In genomic region chr22:37199103-37199838, GRCh38 we compare ENCODE assay signal across 1 cellular context.
A peak's percentile ranks its signal among the peaks of the same experiment; 100 is the strongest.
TF ChIP-seq lines count a peak whose summit lies in the region.

No MANE protein-coding gene starts in this region.

TF ChIP-seq in WTC11, 78 proteins besides CTCF, POLR2A, EP300 and RAD21 (continued from another document and continues in another):
- TF ChIP-seq MAX (CRISPR knock-in tag; IDR thresholded peaks at IDR 0.05) (peak; percentile 94), ZNF416 (CRISPR knock-in tag; IDR thresholded peaks at IDR 0.05) (no peak), ZNF532 (CRISPR knock-in tag; IDR thresholded peaks at IDR 0.05; ENCODE audit: borderline replicate concordance) (no peak), RORB (CRISPR knock-in tag; IDR thresholded peaks at IDR 0.05) (no peak), NR3C1 (CRISPR knock-in tag; conservative IDR thresholded peaks at IDR 0.05; ENCODE audit: low read depth) (no peak; the same call in 1 of the 2 replicates), NFE2L1 (CRISPR knock-in tag; IDR thresholded peaks at IDR 0.05) (0 out of 2 replicates have a peak, but pooled peaks have one; percentile 41), ZNF281 (CRISPR knock-in tag; IDR thresholded peaks at IDR 0.05) (0 out of 2 replicates have a peak, but pooled peaks have one; percentile 6), HMGXB4 (CRISPR knock-in tag; IDR thresholded peaks at IDR 0.05) (peak; percentile 78), GABPB1 (CRISPR knock-in tag; IDR thresholded peaks at IDR 0.05) (peak; percentile 56; the same call in 1 of the 2 replicates), FOXK1 (CRISPR knock-in tag; IDR thresholded peaks at IDR 0.05) (peak; percentile 66; the same call in 1 of the 2 replicates), USF2 (CRISPR knock-in tag; IDR thresholded peaks at IDR 0.05) (peak; percentile 33; the same call in 1 of the 2 replicates), SP1 (CRISPR knock-in tag; conservative IDR thresholded peaks at IDR 0.05) (peak; percentile 67), MYBL2 (CRISPR knock-in tag; IDR thresholded peaks at IDR 0.05) (peak; percentile 74; the same call in 1 of the 2 replicates), KAT7 (CRISPR knock-in tag; IDR thresholded peaks at IDR 0.05; ENCODE audit: borderline replicate concordance) (0 out of 2 replicates have a peak, but pooled peaks have one; percentile 64), OVOL2 (CRISPR knock-in tag; IDR thresholded peaks at IDR 0.05; ENCODE audit: borderline replicate concordance) (no peak), ZBTB43 (CRISPR knock-in tag; IDR thresholded peaks at IDR 0.05) (peak; percentile 10; the same call in 1 of the 2 replicates), ELF4 (CRISPR knock-in tag; IDR thresholded peaks at IDR 0.05; ENCODE audit: low read depth) (no peak), TEAD1 (CRISPR knock-in tag; IDR thresholded peaks at IDR 0.05) (peak; percentile 69), USF1 (CRISPR knock-in tag; IDR thresholded peaks at IDR 0.05) (peak; percentile 53; the same call in 1 of the 2 replicates), ETV6 (CRISPR knock-in tag; IDR thresholded peaks at IDR 0.05) (peak; percentile 58; the same call in 1 of the 2 replicates), FOXJ3 (CRISPR knock-in tag; IDR thresholded peaks at IDR 0.05; ENCODE audit: borderline replicate concordance) (no peak), ZNF232 (CRISPR knock-in tag; IDR thresholded peaks at IDR 0.05) (peak; percentile 18; the same call in 1 of the 2 replicates), ZNF219 (CRISPR knock-in tag; IDR thresholded peaks at IDR 0.05; ENCODE audit: borderline replicate concordance) (no peak), E2F4 (CRISPR knock-in tag; IDR thresholded peaks at IDR 0.05; ENCODE audit: borderline replicate concordance, low read depth) (no peak), ATF6 (CRISPR knock-in tag; IDR thresholded peaks at IDR 0.05) (no peak), ZNF423 (CRISPR knock-in tag; IDR thresholded peaks at IDR 0.05) (no peak), ARID4B (CRISPR knock-in tag; IDR thresholded peaks at IDR 0.05; ENCODE audit: borderline replicate concordance) (0 out of 2 replicates have a peak, but pooled peaks have one; percentile 18), ATF2 (CRISPR knock-in tag; IDR thresholded peaks at IDR 0.05; ENCODE audit: borderline replicate concordance, low read depth) (no peak), NR2C2 (CRISPR knock-in tag; IDR thresholded peaks at IDR 0.05) (no peak), ATF1 (CRISPR knock-in tag; IDR thresholded peaks at IDR 0.05) (no peak), SMAD3 (CRISPR knock-in tag; IDR thresholded peaks at IDR 0.05; ENCODE audit: borderline replicate concordance) (0 out of 2 replicates have a peak, but pooled peaks have one; percentile 49)
